ENCODE assay signal across 1 cellular context in the genomic region with DNA sequence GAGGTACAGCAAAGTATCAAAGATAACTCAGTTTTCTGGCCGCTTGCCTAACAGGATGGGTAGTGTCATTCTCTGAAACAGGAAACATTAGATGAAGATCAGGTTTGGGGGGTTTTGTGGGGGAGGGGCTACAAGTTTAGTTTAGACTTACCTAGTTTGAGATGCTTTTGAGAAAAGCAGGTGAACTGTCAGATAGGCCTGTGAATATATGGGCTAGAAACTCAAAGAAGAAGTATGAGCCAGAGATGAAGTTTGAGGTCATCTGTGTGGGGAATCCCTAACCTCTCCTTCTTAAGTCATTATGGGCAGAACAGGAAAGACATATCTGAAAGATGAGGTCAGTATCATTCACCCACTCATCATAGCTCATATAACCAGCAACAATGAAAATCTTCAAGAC.
TF ChIP-seq lines count a peak whose summit lies in the region.

No MANE protein-coding gene starts in this region.

TF ChIP-seq in IMR-90, 13 proteins besides CTCF, POLR2A, EP300 and RAD21:
- no peak for TF ChIP-seq SMC3 (IDR thresholded peaks at IDR 0.05; ENCODE audit: low read depth, low read length)
- TF ChIP-seq RFX5 (IDR thresholded peaks at IDR 0.05; ENCODE audit: low read depth, low read length) = no peak
- no peak for TF ChIP-seq CEBPB (IDR thresholded peaks at IDR 0.05; ENCODE audit: low read depth, low read length)
- TF ChIP-seq BHLHE40 (IDR thresholded peaks at IDR 0.05; ENCODE audit: low read depth, low read length) = no peak
- TF ChIP-seq NFE2L2 (IDR thresholded peaks at IDR 0.05; ENCODE audit: low read depth, low read length) = no peak
- TF ChIP-seq MAZ (IDR thresholded peaks at IDR 0.05; ENCODE audit: borderline replicate concordance, low read depth, low read length) = no peak
- no peak for TF ChIP-seq MAFK (IDR thresholded peaks at IDR 0.05; ENCODE audit: low read depth, low read length)
- TF ChIP-seq MXI1 (IDR thresholded peaks at IDR 0.05; ENCODE audit: borderline replicate concordance, low read depth, low read length) = no peak
- no peak for TF ChIP-seq CHD1 (IDR thresholded peaks at IDR 0.05; ENCODE audit: low read depth, low read length)
- TF ChIP-seq, protein P1, sequence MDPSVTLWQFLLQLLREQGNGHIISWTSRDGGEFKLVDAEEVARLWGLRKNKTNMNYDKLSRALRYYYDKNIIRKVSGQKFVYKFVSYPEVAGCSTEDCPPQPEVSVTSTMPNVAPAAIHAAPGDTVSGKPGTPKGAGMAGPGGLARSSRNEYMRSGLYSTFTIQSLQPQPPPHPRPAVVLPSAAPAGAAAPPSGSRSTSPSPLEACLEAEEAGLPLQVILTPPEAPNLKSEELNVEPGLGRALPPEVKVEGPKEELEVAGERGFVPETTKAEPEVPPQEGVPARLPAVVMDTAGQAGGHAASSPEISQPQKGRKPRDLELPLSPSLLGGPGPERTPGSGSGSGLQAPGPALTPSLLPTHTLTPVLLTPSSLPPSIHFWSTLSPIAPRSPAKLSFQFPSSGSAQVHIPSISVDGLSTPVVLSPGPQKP (IDR thresholded peaks at IDR 0.05; ENCODE audit: borderline replicate concordance, low read depth, low read length) = no peak
- no peak for TF ChIP-seq RCOR1 (IDR thresholded peaks at IDR 0.05; ENCODE audit: insufficient replicate concordance, low read length)
